In genomic region chr6:8947900-8948299, GRCh38 we compare ENCODE assay signal across 26 cellular contexts.
"Had no signal": no experiment of that assay in that cellular context is flagged by ENCODE, and none has a peak within 500 bp of the region (broad histone marks: within the 10 kb centered on the region; RNA-seq: fewer than 3 reads in every experiment).

No MANE protein-coding gene starts in this region.

- H3K27me3 Mint-ChIP-seq: naive B cell, type B pancreatic cell had no signal

- ATAC-seq: foreskin keratinocyte; heart left ventricle; left colon; left ventricle myocardium superior; right cardiac atrium; stimulated activated effector memory CD8-positive, alpha-beta T cell treated with anti-CD3 and anti-CD28 coated beads, Interleukin-12 subunit alpha, Interleukin-12 subunit beta, amount 100 ng/mL, for 72 hours; stimulated activated naive CD8-positive, alpha-beta T cell treated with anti-CD3 and anti-CD28 coated beads, Interleukin-15, Interleukin-2, amounts not matched to agents 100 U/mL and 50 U/mL, for 24 hours had no signal

- H3K36me3 ChIP-seq: heart left ventricle, ovary, suprapubic skin, thyroid gland had no signal

- FAIRE-seq: endothelial cell of umbilical vein, small intestine, urothelium cell line had no signal

- H3K27ac Mint-ChIP-seq: endodermal cell; naive B cell; stimulated activated effector memory CD8-positive, alpha-beta T cell treated with anti-CD3 and anti-CD28 coated beads, Interleukin-12 subunit alpha, Interleukin-12 subunit beta, amount 100 ng/mL, for 72 hours; type B pancreatic cell had no signal

- H3K9me3 Mint-ChIP-seq: endodermal cell; naive B cell; stimulated activated effector memory CD8-positive, alpha-beta T cell treated with anti-CD3 and anti-CD28 coated beads, Interleukin-12 subunit alpha, Interleukin-12 subunit beta, amount 100 ng/mL, for 72 hours had no signal

- H3K27me3 ChIP-seq: foreskin keratinocyte, heart left ventricle, ovary, suprapubic skin, thyroid gland had no signal

- H3K9me3 ChIP-seq: heart left ventricle, ovary, suprapubic skin, thyroid gland had no signal

- H3K36me3 Mint-ChIP-seq: naive B cell; stimulated activated effector memory CD8-positive, alpha-beta T cell treated with anti-CD3 and anti-CD28 coated beads, Interleukin-12 subunit alpha, Interleukin-12 subunit beta, amount 100 ng/mL, for 72 hours; type B pancreatic cell had no signal

- H3K4me3 Mint-ChIP-seq: endodermal cell; naive B cell; stimulated activated effector memory CD8-positive, alpha-beta T cell treated with anti-CD3 and anti-CD28 coated beads, Interleukin-12 subunit alpha, Interleukin-12 subunit beta, amount 100 ng/mL, for 72 hours; type B pancreatic cell had no signal

- H3K27ac ChIP-seq: coronary artery, foreskin keratinocyte, heart left ventricle, ovary, suprapubic skin, thyroid gland had no signal

- H3K4me1 Mint-ChIP-seq: naive B cell; stimulated activated effector memory CD8-positive, alpha-beta T cell treated with anti-CD3 and anti-CD28 coated beads, Interleukin-12 subunit alpha, Interleukin-12 subunit beta, amount 100 ng/mL, for 72 hours had no signal

- H3K4me3 ChIP-seq: coronary artery, heart left ventricle, lung, ovary, suprapubic skin, thyroid gland had no signal

- DNase-seq: effector CD4-positive, alpha-beta T cell; endodermal cell; erythroblast; foreskin keratinocyte; heart left ventricle; hippocampal formation; left colon; left ventricle myocardium superior; mesenchymal stem cell; midbrain; naive B cell; nucleus accumbens; ovary; right cardiac atrium; small intestine; stimulated activated CD4-positive, alpha-beta T cell treated with anti-CD3 and anti-CD28 coated beads, Interleukin-4, amount 100 ng/mL, for 1 hour; stimulated activated CD8-positive, alpha-beta memory T cell treated with anti-CD3 and anti-CD28 coated beads, Interleukin-4, amount 100 ng/mL, for 48 hours; stimulated activated naive CD8-positive, alpha-beta T cell treated with anti-CD3 and anti-CD28 coated beads, Interleukin-15, Interleukin-2, amounts not matched to agents 100 U/mL and 50 U/mL, for 24 hours; thyroid gland had no signal

- H3K4me1 ChIP-seq: foreskin keratinocyte, heart left ventricle, suprapubic skin, thyroid gland had no signal
